ENCODE assay signal across 23 cellular contexts in genomic region chr10:84344560-84344959, GRCh38. TPM values are rescaled to one million over a fixed set of nuclear protein-coding genes. Genes with fewer than 3 reads are reported as not detected.
DNase-seq lines count a peak whose midpoint lies in the region; ATAC-seq and TF ChIP-seq lines count a peak whose summit lies in the region.
"Had no signal": no experiment of that assay in that cellular context is flagged by ENCODE, and none has a peak within 500 bp of the region (broad histone marks: within the 10 kb centered on the region; RNA-seq: fewer than 3 reads in every experiment).

No MANE protein-coding gene starts in this region.

- H3K9me3 ChIP-seq in DND-41 (ENCODE audit: insufficient read depth, low read length, severe bottlenecking) (no peaks in the 10 kb centered on the region), esophagus muscularis mucosa (no peaks in the 10 kb centered on the region)
- no peaks in the 10 kb centered on the region for H3K9me3 ChIP-seq in naive thymus-derived CD4-positive, alpha-beta T cell (ENCODE audit: control insufficient read depth in 2 of 3, low read length in 3 of 3)
- H3K9me3 ChIP-seq: A549, gastroesophageal sphincter, suprapubic skin had no signal

- no peak overlapping the region for H3K4me2 ChIP-seq in DND-41 (ENCODE audit: insufficient read depth, low read length)
- H3K4me2 ChIP-seq: A549, BLaER1 had no signal

- intact Hi-C loops in activated CD4-positive, alpha-beta T cell treated with anti-CD3 and anti-CD28 coated beads for 36 hours (cut with DNase I, micrococcal nuclease) = no loop called here
- intact Hi-C loops in naive thymus-derived CD4-positive, alpha-beta T cell (cut with micrococcal nuclease) = loop anchor here in 1 of 2 donors (1.0 to 5.0 kb wide), 3 partner anchors 10 to 37 kb away; no protein-coding TSS in a partner anchor
- intact Hi-C loops in esophagus muscularis mucosa (cut with DNase I) (no loop called here), left cardiac atrium (cut with DNase I) (no loop called here)

- TF ChIP-seq CTCF in DND-41 (IDR thresholded peaks at IDR 0.05; ENCODE audit: borderline replicate concordance, extremely low read depth, low read length, poor library complexity, severe bottlenecking) = no peak
- no peak for TF ChIP-seq CTCF in esophagus muscularis mucosa (IDR thresholded peaks at IDR 0.05)

- no peak overlapping the region for H3K4me3 Mint-ChIP-seq in activated CD4-positive, alpha-beta T cell treated with anti-CD3 and anti-CD28 coated beads for 36 hours
- peak overlapping the region; percentile 63 for H3K4me3 Mint-ChIP-seq in activated T-helper 17 cell treated with anti-CD3 and anti-CD28 coated beads, Interleukin-2, amount 50 U/mL, for 72 hours
- peak overlapping the region; percentile 0 to 70 (median 38) for H3K4me3 Mint-ChIP-seq in naive thymus-derived CD4-positive, alpha-beta T cell
- H3K4me3 Mint-ChIP-seq: nephron progenitor cell had no signal

- POLR2A ChIA-PET in activated CD4-positive, alpha-beta T cell treated with anti-CD3 and anti-CD28 coated beads for 36 hours (lab: Charles Lee) = interaction anchor here (0.7 kb wide), 1 partner anchor 10 kb away, joined by 3 read pairs; no protein-coding TSS in a partner anchor
- POLR2A ChIA-PET in naive thymus-derived CD4-positive, alpha-beta T cell (lab: Charles Lee) = interaction anchor here (1.0 to 1.2 kb wide), 2 partner anchors 10 to 16 kb away, joined by 3 read pairs; partner anchors contain the start of gene CCSER2

- H3K9ac ChIP-seq in DND-41 (ENCODE audit: low read depth, low read length) = no peak overlapping the region
- H3K9ac ChIP-seq: BLaER1 had no signal

- H3K4me1 Mint-ChIP-seq in activated CD4-positive, alpha-beta T cell treated with anti-CD3 and anti-CD28 coated beads for 36 hours = peaks cover 68% of the 10 kb centered on the region
- H3K4me1 Mint-ChIP-seq in activated T-helper 17 cell treated with anti-CD3 and anti-CD28 coated beads, Interleukin-2, amount 50 U/mL, for 72 hours = peaks cover 57% of the 10 kb centered on the region
- peaks cover 52 to 69% (median 63%) of the 10 kb centered on the region in 7 donors for H3K4me1 Mint-ChIP-seq in naive thymus-derived CD4-positive, alpha-beta T cell

- H3K79me2 ChIP-seq in DND-41 (ENCODE audit: insufficient read depth, low read length) = peaks cover 79% of the 10 kb centered on the region

- DNase-seq in activated CD4-positive, alpha-beta T cell treated with anti-CD3 and anti-CD28 coated beads for 36 hours = peak; percentile 17
- DNase-seq in activated CD4-positive, alpha-beta T cell treated with anti-CD3 and anti-CD28 coated beads for 1 hour = no peak
- peak; percentile 43 for DNase-seq in DND-41
- DNase-seq in naive thymus-derived CD4-positive, alpha-beta T cell = peak in 1 of 9 donors; percentile 14
- DNase-seq in esophagus muscularis mucosa (ENCODE audit: extremely low spot score) = no peak
- no peak for DNase-seq in stimulated activated CD4-positive, alpha-beta T cell treated with anti-CD3 and anti-CD28 coated beads, Interleukin-2, amount 100 ng/mL, for 24 hours
- DNase-seq in left cardiac atrium = no peak
- DNase-seq: amniotic stem cell, caudate nucleus, erythroblast, GDM1, mesendoderm, NCI-H774, nephron progenitor cell, T-helper 9 cell had no signal

- H3K4me3 ChIP-seq in DND-41 (ENCODE audit: low read depth in 1 of 2, low read length in 2 of 2) (no peak overlapping the region), esophagus muscularis mucosa (no peak overlapping the region)
- H3K4me3 ChIP-seq in naive thymus-derived CD4-positive, alpha-beta T cell (ENCODE audit: low read length) = no peak overlapping the region
- H3K4me3 ChIP-seq: A549, BLaER1, gastroesophageal sphincter, skin epidermis, suprapubic skin had no signal

- no peak for ATAC-seq in activated CD4-positive, alpha-beta T cell treated with anti-CD3 and anti-CD28 coated beads for 36 hours
- peak; percentile 84 for ATAC-seq in DND-41 (ENCODE audit: insufficient read depth, low read depth)
- no peak for ATAC-seq in activated T-helper 17 cell treated with anti-CD3 and anti-CD28 coated beads, Interleukin-2, amount 50 U/mL, for 72 hours (replicated peaks)
- peak; percentile 54 for ATAC-seq in naive thymus-derived CD4-positive, alpha-beta T cell
- ATAC-seq in left cardiac atrium = no peak
- ATAC-seq: A549, gastroesophageal sphincter, HepG2 had no signal

- 82% methylated on average over 4 of the region's 4 CpGs for WGBS in esophagus muscularis mucosa

- H3K36me3 ChIP-seq in DND-41 (ENCODE audit: insufficient read depth, low read length) (0 out of 2 replicates have a peak, but pooled peaks cover 4% of the 10 kb centered on the region), esophagus muscularis mucosa (no peaks in the 10 kb centered on the region)
- no peaks in the 10 kb centered on the region for H3K36me3 ChIP-seq in naive thymus-derived CD4-positive, alpha-beta T cell (ENCODE audit: control insufficient read depth in 2 of 3, insufficient read depth in 3 of 3, low read length in 3 of 3)
- H3K36me3 ChIP-seq: gastroesophageal sphincter, suprapubic skin had no signal

- H3K27ac ChIP-seq in DND-41 (ENCODE audit: low read length) (no peak overlapping the region), esophagus muscularis mucosa (replicated peaks in 1 of 4) (no peak overlapping the region)
- H3K27ac ChIP-seq in naive thymus-derived CD4-positive, alpha-beta T cell (ENCODE audit: low read depth, low read length) = no peak overlapping the region
- H3K27ac ChIP-seq: A549, BLaER1, gastroesophageal sphincter, skin epidermis, suprapubic skin had no signal

- TF ChIP-seq EP300 in esophagus muscularis mucosa (IDR thresholded peaks at IDR 0.05) = no peak

- peaks cover 6% of the 10 kb centered on the region; the same call in 1 of the 2 replicates for H3K4me1 ChIP-seq in DND-41 (ENCODE audit: insufficient read depth, low read length)
- peaks cover 35 to 49% of the 10 kb centered on the region in 2 donors for H3K4me1 ChIP-seq in naive thymus-derived CD4-positive, alpha-beta T cell (ENCODE audit: control insufficient read depth in 2 of 2, insufficient read depth in 2 of 2, low read length in 2 of 2)
- peaks cover 29 to 51% (median 38%) of the 10 kb centered on the region in 4 donors for H3K4me1 ChIP-seq in esophagus muscularis mucosa

- H3K36me3 Mint-ChIP-seq in activated CD4-positive, alpha-beta T cell treated with anti-CD3 and anti-CD28 coated beads for 36 hours (ENCODE audit: low read depth) = peaks cover 30% of the 10 kb centered on the region
- peaks cover 59% of the 10 kb centered on the region for H3K36me3 Mint-ChIP-seq in activated T-helper 17 cell treated with anti-CD3 and anti-CD28 coated beads, Interleukin-2, amount 50 U/mL, for 72 hours (ENCODE audit: low read depth)
- H3K36me3 Mint-ChIP-seq in naive thymus-derived CD4-positive, alpha-beta T cell = peaks cover 0 to 28% (median 16%) of the 10 kb centered on the region in 5 donors

- no peak for TF ChIP-seq POLR2A in esophagus muscularis mucosa (IDR thresholded peaks at IDR 0.05; ENCODE audit: low read depth)

- H3K27ac Mint-ChIP-seq in activated CD4-positive, alpha-beta T cell treated with anti-CD3 and anti-CD28 coated beads for 36 hours = peak overlapping the region; percentile 8
- peak overlapping the region; percentile 11 for H3K27ac Mint-ChIP-seq in activated T-helper 17 cell treated with anti-CD3 and anti-CD28 coated beads, Interleukin-2, amount 50 U/mL, for 72 hours
- H3K27ac Mint-ChIP-seq in naive thymus-derived CD4-positive, alpha-beta T cell = peak overlapping the region in 6 of 9 donors; percentile 2 to 75 (median 34)
- H3K27ac Mint-ChIP-seq: nephron progenitor cell, progenitor cell of endocrine pancreas had no signal

- H2AFZ ChIP-seq in DND-41 (ENCODE audit: low read depth, low read length) = no peak overlapping the region

- H3K27me3 ChIP-seq in DND-41 (ENCODE audit: insufficient read depth, low read length, poor library complexity) (no peaks in the 10 kb centered on the region), esophagus muscularis mucosa (no peaks in the 10 kb centered on the region)
- no peaks in the 10 kb centered on the region for H3K27me3 ChIP-seq in naive thymus-derived CD4-positive, alpha-beta T cell (ENCODE audit: control insufficient read depth in 2 of 2, insufficient read depth in 2 of 2, low read length in 2 of 2)
- H3K27me3 ChIP-seq: BLaER1, gastroesophageal sphincter, suprapubic skin had no signal

- CTCF ChIA-PET in activated CD4-positive, alpha-beta T cell treated with anti-CD3 and anti-CD28 coated beads for 36 hours (lab: Charles Lee) = interaction anchor here (0.7 to 1.9 kb wide), 7 partner anchors 9 to 196 kb away, joined by 3 to 9 read pairs (median 3); no protein-coding TSS in a partner anchor
- CTCF ChIA-PET in naive thymus-derived CD4-positive, alpha-beta T cell (lab: Charles Lee) = interaction anchor here (0.6 to 1.8 kb wide), 2 partner anchors 8 to 18 kb away, joined by 4 to 6 read pairs; no protein-coding TSS in a partner anchor

- peaks cover 33% of the 10 kb centered on the region for H4K20me1 ChIP-seq in DND-41 (ENCODE audit: insufficient read depth, low read length)

- H3K9me3 Mint-ChIP-seq in activated CD4-positive, alpha-beta T cell treated with anti-CD3 and anti-CD28 coated beads for 36 hours (ENCODE audit: low read depth) = no peaks in the 10 kb centered on the region
- H3K9me3 Mint-ChIP-seq in activated T-helper 17 cell treated with anti-CD3 and anti-CD28 coated beads, Interleukin-2, amount 50 U/mL, for 72 hours = no peaks in the 10 kb centered on the region
- peaks cover 0 to 2% (median 0%) of the 10 kb centered on the region in 11 donors for H3K9me3 Mint-ChIP-seq in naive thymus-derived CD4-positive, alpha-beta T cell

- H3K27me3 Mint-ChIP-seq in activated CD4-positive, alpha-beta T cell treated with anti-CD3 and anti-CD28 coated beads for 36 hours = no peaks in the 10 kb centered on the region
- no peaks in the 10 kb centered on the region for H3K27me3 Mint-ChIP-seq in activated T-helper 17 cell treated with anti-CD3 and anti-CD28 coated beads, Interleukin-2, amount 50 U/mL, for 72 hours
- no peaks in the 10 kb centered on the region for H3K27me3 Mint-ChIP-seq in naive thymus-derived CD4-positive, alpha-beta T cell
- H3K27me3 Mint-ChIP-seq: progenitor cell of endocrine pancreas had no signal

RNA-seq across cellular contexts. Expression of gene CCSER2, which starts 16.2 kb away (rescaled TPM):
- total RNA-seq in activated CD4-positive, alpha-beta T cell treated with anti-CD3 and anti-CD28 coated beads for 36 hours = 10 to 100 TPM; 61.2 to 85.2 TPM
- total RNA-seq in activated T-helper 17 cell treated with anti-CD3 and anti-CD28 coated beads, Interleukin-2, amount 50 U/mL, for 72 hours = 100 to 1,000 TPM in 1 of 2 donors, 10 to 100 TPM in 1; 47.5 to 107 TPM
- total RNA-seq in naive thymus-derived CD4-positive, alpha-beta T cell = 100 to 1,000 TPM in 3 of 5 experiments, 10 to 100 TPM in 2; 91.1 to 133 (median 114) TPM
- 10 to 100 TPM; 59.1 to 85.3 TPM for polyA plus RNA-seq in naive thymus-derived CD4-positive, alpha-beta T cell
- total RNA-seq in esophagus muscularis mucosa (10 to 100 TPM; 60.5 to 80.6 (median 63.1) TPM), left cardiac atrium (100 to 1,000 TPM; 119 to 131 TPM)

Comparison
In these comparisons a context has a peak if more than half of its experiments do, and no peak if none do; other contexts are left out.
1. DNase-seq: peak in activated CD4-positive, alpha-beta T cell treated with anti-CD3 and anti-CD28 coated beads for 36 hours (single experiment) and DND-41 (single experiment); none in activated CD4-positive, alpha-beta T cell treated with anti-CD3 and anti-CD28 coated beads for 1 hour (single experiment), esophagus muscularis mucosa (single experiment), stimulated activated CD4-positive, alpha-beta T cell treated with anti-CD3 and anti-CD28 coated beads, Interleukin-2, amount 100 ng/mL, for 24 hours (0 of 2) and left cardiac atrium (single experiment).
2. ATAC-seq: peak in DND-41 (single experiment) and naive thymus-derived CD4-positive, alpha-beta T cell (single experiment); none in activated CD4-positive, alpha-beta T cell treated with anti-CD3 and anti-CD28 coated beads for 36 hours (single experiment), activated T-helper 17 cell treated with anti-CD3 and anti-CD28 coated beads, Interleukin-2, amount 50 U/mL, for 72 hours (single experiment) and left cardiac atrium (0 of 2).
3. Peak in every context shown above with its lines, with median percentiles within 50 percentile points of each other: H3K27ac Mint-ChIP-seq.